ENCODE assay signal across 9 cellular contexts in the genomic region with DNA sequence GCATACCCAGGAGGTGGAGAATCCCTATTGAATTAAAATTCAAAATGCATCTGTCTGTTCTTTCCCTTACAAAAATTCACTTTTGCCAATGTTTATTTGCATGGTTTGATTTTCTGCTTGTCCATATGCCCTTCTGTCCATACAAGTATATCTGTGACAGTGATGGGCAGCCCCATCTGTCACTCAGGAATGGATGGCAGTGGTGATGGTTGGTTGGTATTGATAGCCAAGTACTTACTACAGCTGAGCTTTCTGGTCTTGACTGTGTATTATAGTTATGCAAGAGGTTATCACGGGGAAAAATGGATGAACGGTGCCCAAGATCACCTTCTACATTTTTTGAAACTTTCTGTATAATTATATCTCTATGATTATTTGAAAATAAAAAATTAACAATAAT.
"Had no signal": no experiment of that assay in that cellular context is flagged by ENCODE, and none has a peak within 500 bp of the region (broad histone marks: within the 10 kb centered on the region; RNA-seq: fewer than 3 reads in every experiment).

No MANE protein-coding gene starts in this region.

- ATAC-seq: HCT116, HepG2 had no signal

- H3K36me3 ChIP-seq: HAP-1 had no signal

- DNase-seq: GM23248, GOT3, H7, HFFc6, KBM-7 had no signal

- H3K9ac ChIP-seq: GM23248 had no signal

- H3K4me1 ChIP-seq: HAP-1 had no signal

- H3K27ac ChIP-seq: GM23248, HL-60 had no signal

- H2AFZ ChIP-seq: GM23248 had no signal

- H3K4me3 ChIP-seq: GM23248, HAP-1 had no signal

- H3K9me3 ChIP-seq: HAP-1 had no signal
